Comparison of ENCODE assay signal across 8 cellular contexts in the genomic region with DNA sequence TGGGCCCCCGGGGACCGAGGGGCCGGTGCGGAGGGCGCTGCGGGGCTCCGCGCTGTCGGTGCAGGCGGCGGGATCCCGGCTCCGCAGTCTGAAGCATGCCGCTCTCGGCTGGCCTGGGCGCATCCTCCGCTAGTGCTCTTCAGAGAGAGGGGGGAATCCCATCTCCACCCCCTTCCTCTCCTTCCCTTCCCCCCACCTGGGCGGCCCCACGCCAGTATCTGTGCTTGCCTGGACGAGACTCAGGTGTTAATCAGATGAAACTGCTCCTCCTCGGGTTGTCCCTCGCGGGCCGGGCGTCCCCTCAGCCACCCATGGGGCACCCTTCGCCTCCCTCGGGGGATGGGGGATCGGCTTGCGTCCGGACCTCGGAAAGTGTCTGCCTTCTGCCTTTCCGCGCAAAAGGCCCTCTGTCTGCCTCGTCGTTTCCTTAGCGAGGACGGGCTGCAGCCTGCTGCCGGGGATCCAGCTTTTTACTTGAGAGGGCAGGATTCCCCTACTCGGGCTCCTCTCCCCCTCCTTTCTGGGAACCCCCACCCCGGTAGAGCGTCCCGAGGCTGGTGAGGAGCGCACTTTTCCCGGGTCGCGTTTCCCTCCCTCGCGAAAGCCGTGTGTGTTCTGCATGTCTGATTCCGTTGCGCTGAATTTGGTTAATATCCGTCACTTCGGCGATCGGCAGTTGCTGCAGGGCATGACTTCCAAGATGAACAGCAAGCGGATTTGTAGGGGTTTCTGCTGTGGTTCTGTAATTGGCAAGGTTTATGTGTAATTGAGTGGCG. TPM values are rescaled to one million over a fixed set of nuclear protein-coding genes. Genes with fewer than 3 reads are reported as not detected.
DNase-seq lines count a peak whose midpoint lies in the region; ATAC-seq, FAIRE-seq and TF ChIP-seq lines count a peak whose summit lies in the region.

No MANE protein-coding gene starts in this region.

- peak overlapping the region; percentile 62 for H3K4me3 ChIP-seq in WI38 (ENCODE audit: low read depth, low read length)
- peak overlapping the region; percentile 94 for H3K4me3 ChIP-seq in bronchial epithelial cell (ENCODE audit: low read depth, low read length)
- H3K4me3 ChIP-seq in small intestine (ENCODE audit: low read depth in 1 of 2, low read length in 2 of 2): peak overlapping the region; percentile 55 to 74

- no peak for ATAC-seq in GM21360 (IDR thresholded peaks at IDR 0.05; ENCODE audit: unreplicated experiment)

- no peaks in the 10 kb centered on the region for H3K36me3 Mint-ChIP-seq in IgD-negative memory B cell

- WGBS in small intestine, 3 donors: 0 to 1% (median 1%) methylated on average over 44 to 57 of the region's 57 CpGs

- peak overlapping the region; percentile 95 to 100 (median 97) for H3K4me3 Mint-ChIP-seq in IgD-negative memory B cell

- H3K4me1 ChIP-seq in small intestine (ENCODE audit: control insufficient read depth in 2 of 2, insufficient read depth in 1 of 2, low read depth in 1 of 2, low read length in 1 of 2): peaks cover 0 to 3% of the 10 kb centered on the region in 2 donors

- peak overlapping the region; percentile 63 to 82 for H3K27ac ChIP-seq in small intestine (ENCODE audit: low read depth in 1 of 2, low read length in 1 of 2)

- peaks cover 24 to 26% (median 25%) of the 10 kb centered on the region in 3 donors for H3K4me1 Mint-ChIP-seq in IgD-negative memory B cell

- peak overlapping the region; percentile 66 to 92 (median 73) for H3K27ac Mint-ChIP-seq in IgD-negative memory B cell

- no peak for TF ChIP-seq CTCF in WI38 (IDR thresholded peaks at IDR 0.05; ENCODE audit: low read depth, low read length)
- TF ChIP-seq CTCF in bronchial epithelial cell (IDR thresholded peaks at IDR 0.05; ENCODE audit: insufficient read depth, low read length, severe bottlenecking): no peak

- H3K36me3 ChIP-seq in bronchial epithelial cell (ENCODE audit: control insufficient read depth, insufficient read depth, low read length) (no peaks in the 10 kb centered on the region), small intestine (ENCODE audit: control insufficient read depth in 2 of 2, insufficient read depth in 2 of 2, low read length in 2 of 2) (no peaks in the 10 kb centered on the region)

- H3K27me3 Mint-ChIP-seq in IgD-negative memory B cell: peaks cover 3% of the 10 kb centered on the region

- H3K9me3 Mint-ChIP-seq in IgD-negative memory B cell: no peaks in the 10 kb centered on the region

- no peaks in the 10 kb centered on the region for H3K27me3 ChIP-seq in bronchial epithelial cell (ENCODE audit: control insufficient read depth, insufficient read depth, low read length)
- H3K27me3 ChIP-seq in small intestine (ENCODE audit: control insufficient read depth in 2 of 2, insufficient read depth in 2 of 2, low read length in 2 of 2): no peaks in the 10 kb centered on the region

- FAIRE-seq in bronchial epithelial cell (lab: Jason Lieb, UNC) (no peak), small intestine (lab: Jason Lieb, UNC) (no peak)

- no peaks in the 10 kb centered on the region for H3K9me3 ChIP-seq in small intestine (ENCODE audit: control insufficient read depth, low read depth)

- DNase-seq in Ammon's horn (ENCODE audit: low spot score) (peak; percentile 34), GM19238 (ENCODE audit: insufficient read length, low spot score) (peak; percentile 18), bronchial epithelial cell (ENCODE audit: low read depth) (no peak), islet precursor cell (peak; percentile 61), small intestine (peak; percentile 29)

RNA-seq across cellular contexts. Expression of gene GPHN, which starts 1.1 kb away (rescaled TPM):
- polyA plus RNA-seq in IgD-negative memory B cell (5.9 TPM), small intestine (10 to 100 TPM in 2 of 3 donors, 1 to 10 TPM in 1; 10.0 to 24.2 (median 20.6) TPM)
- 11.8 and 12.9 TPM in 2 replicates for total RNA-seq in bronchial epithelial cell

RNA-seq across cellular contexts. Expression of gene CCDC196, which starts 22.9 kb away (rescaled TPM):
- polyA plus RNA-seq in IgD-negative memory B cell: not detected
- not detected in 2 replicates for total RNA-seq in bronchial epithelial cell
- polyA plus RNA-seq in small intestine: 1 to 10 TPM in 1 of 3 donors, not detected in 2; 1.3 TPM
